In the genomic region with DNA sequence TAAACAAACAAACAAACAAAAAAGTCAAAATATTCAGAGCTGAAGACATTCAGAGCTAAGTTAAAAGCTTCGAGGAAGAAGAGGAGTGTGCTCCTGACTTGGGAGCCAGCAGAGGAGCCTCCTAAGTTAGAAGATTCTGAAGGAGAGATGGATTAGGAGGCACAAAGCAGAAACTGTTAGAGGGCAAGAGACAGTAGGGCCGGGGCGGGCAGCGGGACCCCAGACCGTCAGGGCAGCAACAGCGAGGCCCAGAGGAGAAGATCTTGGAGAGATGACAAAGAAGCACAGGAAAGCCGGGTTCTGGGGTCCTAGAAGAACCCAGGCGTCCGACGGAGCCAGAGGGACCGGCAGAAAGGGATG, we compare ENCODE assay signal across 8 cellular contexts. TPM values are rescaled to one million over a fixed set of nuclear protein-coding genes. Genes with fewer than 3 reads are reported as not detected.
DNase-seq lines count a peak whose midpoint lies in the region; ATAC-seq lines count a peak whose summit lies in the region.

No MANE protein-coding gene starts in this region.

- peaks cover 5% of the 10 kb centered on the region for H3K27me3 Mint-ChIP-seq in activated naive CD8-positive, alpha-beta T cell treated with anti-CD3 and anti-CD28 coated beads, Interleukin-2, amount 10 ng/mL, durations not matched to agents 7 days and 5 days
- H3K27me3 Mint-ChIP-seq in stimulated activated naive B cell treated with anti-CD40 and anti-IgM and Interleukin-4, amounts not matched to agents 10 μg/mL and 1 μg/mL and 100 μg/mL, for 72 hours: peaks cover 7 to 24% of the 10 kb centered on the region in 2 donors

- peak overlapping the region; percentile 69 for H3K27ac Mint-ChIP-seq in activated naive CD8-positive, alpha-beta T cell treated with anti-CD3 and anti-CD28 coated beads, Interleukin-2, amount 10 ng/mL, durations not matched to agents 7 days and 5 days
- H3K27ac Mint-ChIP-seq in stimulated activated naive B cell treated with anti-CD40 and anti-IgM and Interleukin-4, amounts not matched to agents 10 μg/mL and 1 μg/mL and 100 μg/mL, for 72 hours: no peak overlapping the region

- peaks cover 10% of the 10 kb centered on the region for H3K27me3 ChIP-seq in iPS-15b (ENCODE audit: control insufficient read depth, insufficient read depth, low read length)

- no peak for DNase-seq in activated naive CD8-positive, alpha-beta T cell treated with anti-CD3 and anti-CD28 coated beads, Interleukin-2, amount 10 ng/mL, durations not matched to agents 7 days and 5 days
- no peak for DNase-seq in stimulated activated naive B cell treated with anti-CD40 and anti-IgM and Interleukin-4, amounts not matched to agents 10 μg/mL and 1 μg/mL and 100 μg/mL, for 72 hours
- DNase-seq in activated gamma-delta T cell treated with Interleukin-2 at 50 U/mL for 16 hours: no peak
- DNase-seq in middle frontal gyrus (ENCODE audit: extremely low spot score, low spot score): no peak
- no peak for DNase-seq in HuH-7 (ENCODE audit: low spot score)
- DNase-seq in UCSD-AML1 (lab: John Stamatoyannopoulos, UW; ENCODE audit: unreplicated experiment): no peak

- no peaks in the 10 kb centered on the region for H3K4me1 ChIP-seq in iPS-15b (ENCODE audit: control insufficient read depth, insufficient read depth, low read length)

- POLR2A ChIA-PET in activated naive CD8-positive, alpha-beta T cell treated with anti-CD3 and anti-CD28 coated beads, Interleukin-2, amount 10 ng/mL, durations not matched to agents 7 days and 5 days (lab: Charles Lee): no interaction called here

- no peak overlapping the region for H3K9ac ChIP-seq in iPS-15b (ENCODE audit: low read depth, low read length)

- no peaks in the 10 kb centered on the region for H3K9me3 Mint-ChIP-seq in activated naive CD8-positive, alpha-beta T cell treated with anti-CD3 and anti-CD28 coated beads, Interleukin-2, amount 10 ng/mL, durations not matched to agents 7 days and 5 days
- peaks cover 0 to under 1% of the 10 kb centered on the region in 2 donors for H3K9me3 Mint-ChIP-seq in stimulated activated naive B cell treated with anti-CD40 and anti-IgM and Interleukin-4, amounts not matched to agents 10 μg/mL and 1 μg/mL and 100 μg/mL, for 72 hours

- H3K4me1 Mint-ChIP-seq in activated naive CD8-positive, alpha-beta T cell treated with anti-CD3 and anti-CD28 coated beads, Interleukin-2, amount 10 ng/mL, durations not matched to agents 7 days and 5 days: peaks cover 4% of the 10 kb centered on the region
- peaks cover 6 to 7% of the 10 kb centered on the region in 2 donors for H3K4me1 Mint-ChIP-seq in stimulated activated naive B cell treated with anti-CD40 and anti-IgM and Interleukin-4, amounts not matched to agents 10 μg/mL and 1 μg/mL and 100 μg/mL, for 72 hours

- no peaks in the 10 kb centered on the region for H3K9me3 ChIP-seq in iPS-15b (ENCODE audit: control insufficient read depth, insufficient read depth, low read length)

- H3K4me3 Mint-ChIP-seq in activated naive CD8-positive, alpha-beta T cell treated with anti-CD3 and anti-CD28 coated beads, Interleukin-2, amount 10 ng/mL, durations not matched to agents 7 days and 5 days: peak overlapping the region; percentile 78
- H3K4me3 Mint-ChIP-seq in stimulated activated naive B cell treated with anti-CD40 and anti-IgM and Interleukin-4, amounts not matched to agents 10 μg/mL and 1 μg/mL and 100 μg/mL, for 72 hours: peak overlapping the region; percentile 76 to 84

- peak; percentile 23 for ATAC-seq in HG03066 (IDR thresholded peaks at IDR 0.05; ENCODE audit: low read depth, unreplicated experiment)
- ATAC-seq in activated naive CD8-positive, alpha-beta T cell treated with anti-CD3 and anti-CD28 coated beads, Interleukin-2, amount 10 ng/mL, durations not matched to agents 7 days and 5 days (ENCODE audit: low read depth): no peak
- peak in 1 of 2 donors; percentile 10 for ATAC-seq in stimulated activated naive B cell treated with anti-CD40 and anti-IgM and Interleukin-4, amounts not matched to agents 10 μg/mL and 1 μg/mL and 100 μg/mL, for 72 hours (replicated peaks)

- peak overlapping the region; percentile 55 for H3K4me3 ChIP-seq in iPS-15b (ENCODE audit: low read depth, low read length)

- no peaks in the 10 kb centered on the region for H3K36me3 ChIP-seq in iPS-15b (ENCODE audit: control insufficient read depth, insufficient read depth, low read length)

- H3K36me3 Mint-ChIP-seq in activated naive CD8-positive, alpha-beta T cell treated with anti-CD3 and anti-CD28 coated beads, Interleukin-2, amount 10 ng/mL, durations not matched to agents 7 days and 5 days: no peaks in the 10 kb centered on the region
- H3K36me3 Mint-ChIP-seq in stimulated activated naive B cell treated with anti-CD40 and anti-IgM and Interleukin-4, amounts not matched to agents 10 μg/mL and 1 μg/mL and 100 μg/mL, for 72 hours: peaks cover 0 to 3% of the 10 kb centered on the region in 2 donors

RNA-seq across cellular contexts. Expression of gene KLHL13, which starts 0.7 kb away (rescaled TPM):
- under 1 TPM; 0.47 to 0.48 TPM for total RNA-seq in activated naive CD8-positive, alpha-beta T cell treated with anti-CD3 and anti-CD28 coated beads, Interleukin-2, amount 10 ng/mL, durations not matched to agents 7 days and 5 days
